In the genomic region with DNA sequence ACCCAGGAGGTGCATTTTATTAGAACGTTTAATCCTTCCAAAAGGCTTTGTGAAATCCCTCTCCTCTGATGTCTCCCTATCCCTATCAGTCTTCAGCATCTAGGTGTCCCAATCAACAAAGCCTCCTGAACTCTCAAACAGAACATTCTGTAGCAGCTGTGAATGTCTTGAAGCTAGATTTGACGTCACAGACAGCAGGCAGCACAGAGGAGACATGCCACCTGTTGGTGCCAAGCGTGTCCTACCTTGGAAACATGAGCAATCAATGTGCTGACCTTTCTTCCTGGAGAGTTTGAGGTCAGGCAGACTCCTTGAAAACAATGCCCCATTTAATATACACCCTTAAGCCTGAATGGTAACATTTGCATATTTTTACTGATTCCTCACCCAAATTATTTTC, we compare ENCODE assay signal across 1 cellular context.
TF ChIP-seq lines count a peak whose summit lies in the region.

No MANE protein-coding gene starts in this region.

TF ChIP-seq in Ishikawa, 13 proteins besides CTCF, POLR2A, EP300 and RAD21:
- TF ChIP-seq, protein P1, sequence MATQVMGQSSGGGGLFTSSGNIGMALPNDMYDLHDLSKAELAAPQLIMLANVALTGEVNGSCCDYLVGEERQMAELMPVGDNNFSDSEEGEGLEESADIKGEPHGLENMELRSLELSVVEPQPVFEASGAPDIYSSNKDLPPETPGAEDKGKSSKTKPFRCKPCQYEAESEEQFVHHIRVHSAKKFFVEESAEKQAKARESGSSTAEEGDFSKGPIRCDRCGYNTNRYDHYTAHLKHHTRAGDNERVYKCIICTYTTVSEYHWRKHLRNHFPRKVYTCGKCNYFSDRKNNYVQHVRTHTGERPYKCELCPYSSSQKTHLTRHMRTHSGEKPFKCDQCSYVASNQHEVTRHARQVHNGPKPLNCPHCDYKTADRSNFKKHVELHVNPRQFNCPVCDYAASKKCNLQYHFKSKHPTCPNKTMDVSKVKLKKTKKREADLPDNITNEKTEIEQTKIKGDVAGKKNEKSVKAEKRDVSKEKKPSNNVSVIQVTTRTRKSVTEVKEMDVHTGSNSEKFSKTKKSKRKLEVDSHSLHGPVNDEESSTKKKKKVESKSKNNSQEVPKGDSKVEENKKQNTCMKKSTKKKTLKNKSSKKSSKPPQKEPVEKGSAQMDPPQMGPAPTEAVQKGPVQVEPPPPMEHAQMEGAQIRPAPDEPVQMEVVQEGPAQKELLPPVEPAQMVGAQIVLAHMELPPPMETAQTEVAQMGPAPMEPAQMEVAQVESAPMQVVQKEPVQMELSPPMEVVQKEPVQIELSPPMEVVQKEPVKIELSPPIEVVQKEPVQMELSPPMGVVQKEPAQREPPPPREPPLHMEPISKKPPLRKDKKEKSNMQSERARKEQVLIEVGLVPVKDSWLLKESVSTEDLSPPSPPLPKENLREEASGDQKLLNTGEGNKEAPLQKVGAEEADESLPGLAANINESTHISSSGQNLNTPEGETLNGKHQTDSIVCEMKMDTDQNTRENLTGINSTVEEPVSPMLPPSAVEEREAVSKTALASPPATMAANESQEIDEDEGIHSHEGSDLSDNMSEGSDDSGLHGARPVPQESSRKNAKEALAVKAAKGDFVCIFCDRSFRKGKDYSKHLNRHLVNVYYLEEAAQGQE (IDR thresholded peaks at IDR 0.05; ENCODE audit: low read depth) = no peak
- TF ChIP-seq MAX (IDR thresholded peaks at IDR 0.05) (peak; percentile 55; the same call in 1 of the 2 replicates), TEAD4 (IDR thresholded peaks at IDR 0.05) (peak; percentile 13; the same call in 1 of the 2 replicates), TCF12 (IDR thresholded peaks at IDR 0.05; ENCODE audit: low read depth) (0 out of 2 replicates have a peak, but pooled peaks have one; percentile 26), CREB1 (IDR thresholded peaks at IDR 0.05; ENCODE audit: low read depth) (peak; percentile 31; the same call in 1 of the 2 replicates)
